ENCODE assay signal across 9 cellular contexts in the genomic region with DNA sequence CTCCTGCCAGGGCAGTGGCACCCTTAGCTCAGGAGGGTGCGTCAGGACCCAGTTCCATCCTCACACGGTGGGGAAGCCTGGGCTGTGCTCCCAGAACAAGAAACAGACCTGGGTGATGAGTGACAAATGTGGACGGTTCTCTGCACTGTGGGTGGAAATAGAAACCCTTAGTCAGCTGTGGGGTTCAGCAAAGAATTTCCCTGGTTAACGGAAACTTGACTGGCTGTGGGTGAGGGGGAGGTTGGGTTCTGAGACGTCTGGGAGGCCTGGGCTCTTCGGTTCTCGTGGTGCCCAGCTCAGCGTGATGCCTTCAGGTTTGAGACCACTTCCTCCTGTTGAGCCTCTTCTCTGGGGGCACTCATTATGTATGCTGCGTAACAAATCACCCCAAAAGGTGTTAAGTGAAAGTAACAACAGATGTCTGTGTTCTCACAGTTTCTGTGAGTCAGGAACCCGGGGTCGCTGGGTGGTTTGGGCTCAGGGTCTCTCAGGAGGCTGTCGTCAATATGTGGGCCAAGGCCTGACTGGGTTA. TPM values are rescaled to one million over a fixed set of nuclear protein-coding genes. Genes with fewer than 3 reads are reported as not detected.
DNase-seq lines count a peak whose midpoint lies in the region; TF ChIP-seq lines count a peak whose summit lies in the region.
"Had no signal": no experiment of that assay in that cellular context is flagged by ENCODE, and none has a peak within 500 bp of the region (broad histone marks: within the 10 kb centered on the region; RNA-seq: fewer than 3 reads in every experiment).

No MANE protein-coding gene starts in this region.

- H3K9me3 Mint-ChIP-seq in CD14-positive monocyte, result peaks cover 0 to 5% (median 2%) of the 10 kb centered on the region in 7 donors

- no peaks in the 10 kb centered on the region for H3K27me3 ChIP-seq in KMS-11 (ENCODE audit: insufficient read depth, low read depth)

- H3K36me3 Mint-ChIP-seq in CD14-positive monocyte, result peaks cover 0 to 5% of the 10 kb centered on the region in 2 donors

- peak; percentile 90 for DNase-seq in NK-92 treated with Interleukin-12 subunit alpha and Interleukin-12 subunit beta, amount 100 ng/mL, for 24 hours (lab: John Stamatoyannopoulos, UW)
- DNase-seq in NK-92 (lab: John Stamatoyannopoulos, UW; ENCODE audit: unreplicated experiment) (no peak), cerebellar nuclear complex (lab: John Stamatoyannopoulos, UW) (no peak), CD14-positive monocyte (ENCODE audit: low spot score) (no peak), NCI-H526 (lab: John Stamatoyannopoulos, UW) (no peak)
- DNase-seq in activated T-helper 9 cell treated with anti-CD3 and anti-CD28 coated beads, Interleukin-2, amount 50 U/mL, for 16 hours (ENCODE audit: low read depth), result peak; percentile 74
- peak; percentile 82 for DNase-seq in stimulated activated CD4-positive, alpha-beta T cell treated with anti-CD3 and anti-CD28 coated beads, Interleukin-2, amount 100 ng/mL, for 4 hours (ENCODE audit: low read depth)

- no peak overlapping the region for H3K4me3 ChIP-seq in KMS-11 (IDR thresholded peaks at IDR 0.05; ENCODE audit: insufficient read depth, low read depth, low read length)

- H3K4me1 Mint-ChIP-seq in CD14-positive monocyte, result peaks cover 27% of the 10 kb centered on the region

- intact Hi-C loops in CD14-positive monocyte (cut with micrococcal nuclease), result no loop called here

- H3K9ac ChIP-seq in KMS-11, result peak overlapping the region; percentile 78

- H3K4me3 Mint-ChIP-seq in CD14-positive monocyte, result no peak overlapping the region

- H3K79me2 ChIP-seq in KMS-11 (ENCODE audit: insufficient read depth, low read depth), result no peaks in the 10 kb centered on the region

- H4K20me1 ChIP-seq in KMS-11 (ENCODE audit: insufficient read depth), result no peaks in the 10 kb centered on the region

- peaks cover 91% of the 10 kb centered on the region for H3K4me1 ChIP-seq in KMS-11 (ENCODE audit: low read depth, poor library complexity, severe bottlenecking)

- peaks cover 6 to 10% (median 7%) of the 10 kb centered on the region in 3 donors for H3K27me3 Mint-ChIP-seq in CD14-positive monocyte (ENCODE audit: low read depth in 3 of 3)

- peak overlapping the region; percentile 94 for H3K4me2 ChIP-seq in KMS-11

- TF ChIP-seq CTCF in KMS-11 (conservative IDR thresholded peaks at IDR 0.05; ENCODE audit: low read depth, low read length) (no peak), CD14-positive monocyte (IDR thresholded peaks at IDR 0.05) (no peak)

- peak overlapping the region; percentile 97 for H3K27ac ChIP-seq in KMS-11
- H3K27ac ChIP-seq: 22Rv1 had no signal

- no peaks in the 10 kb centered on the region for H3K36me3 ChIP-seq in KMS-11 (ENCODE audit: insufficient read depth)

- peak overlapping the region in 2 of 7 donors; percentile 24 to 81 for H3K27ac Mint-ChIP-seq in CD14-positive monocyte

- H2AFZ ChIP-seq in KMS-11 (ENCODE audit: low read depth), result peak overlapping the region; percentile 19; the same call in 1 of the 2 replicates

RNA-seq across cellular contexts. Expression of a gene that starts 53.1 kb away (rescaled TPM):
- polyA plus RNA-seq in CD14-positive monocyte, result under 1 TPM in 1 of 2 donors, not detected in 1; 0.09 TPM

Comparison
In these comparisons a context has a peak if more than half of its experiments do, and no peak if none do; other contexts are left out.
1. DNase-seq: peak in NK-92 treated with Interleukin-12 subunit alpha and Interleukin-12 subunit beta, amount 100 ng/mL, for 24 hours (single experiment), activated T-helper 9 cell treated with anti-CD3 and anti-CD28 coated beads, Interleukin-2, amount 50 U/mL, for 16 hours (single experiment) and stimulated activated CD4-positive, alpha-beta T cell treated with anti-CD3 and anti-CD28 coated beads, Interleukin-2, amount 100 ng/mL, for 4 hours (single experiment); none in NK-92 (single experiment), cerebellar nuclear complex (0 of 2), CD14-positive monocyte (single experiment) and NCI-H526 (0 of 2).